ENCODE assay signal across 26 cellular contexts in the genomic region with DNA sequence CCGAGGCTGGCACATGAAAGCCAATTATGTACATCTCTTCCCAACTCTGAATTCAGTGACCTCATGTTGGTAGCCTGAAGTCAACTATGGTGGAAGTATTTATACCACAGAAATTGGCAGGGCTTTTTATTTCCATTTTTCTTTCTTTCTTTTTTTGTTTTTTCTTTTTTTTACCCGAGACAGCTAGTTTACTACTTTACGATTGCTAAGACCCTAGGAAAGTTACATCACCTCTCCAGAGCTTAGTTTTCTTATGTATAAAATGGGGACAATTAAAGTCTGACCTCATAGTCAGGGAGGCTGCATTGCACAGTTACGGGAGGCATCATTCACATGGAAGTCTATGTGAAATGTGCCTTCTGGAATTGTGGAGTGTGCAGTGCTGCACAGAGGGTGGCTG.
"Had no signal": no experiment of that assay in that cellular context is flagged by ENCODE, and none has a peak within 500 bp of the region (broad histone marks: within the 10 kb centered on the region; RNA-seq: fewer than 3 reads in every experiment).

No MANE protein-coding gene starts in this region.

- H3K27ac ChIP-seq: brain microvascular endothelial cell, coronary artery, dorsolateral prefrontal cortex, WERI-Rb-1 had no signal

- H3K4me3 ChIP-seq: coronary artery, dorsolateral prefrontal cortex had no signal

- ATAC-seq: activated CD4-positive, CD25-positive, alpha-beta regulatory T cell treated with anti-CD3 and anti-CD28 coated beads, Interleukin-2, amount 50 U/mL, for 24 hours; activated CD8-positive, alpha-beta T cell treated with anti-CD3 and anti-CD28 coated beads for 36 hours; activated T-cell treated with anti-CD3 and anti-CD28 coated beads, Interleukin-2, amount 50 U/mL, for 4 hours; activated T-helper 17 cell treated with anti-CD3 and anti-CD28 coated beads, Interleukin-2, amount 50 U/mL, for 72 hours; esophagus mucosa; T-helper 17 cell had no signal

- DNase-seq: activated B cell treated with CpG ODN at 0.5 μM for 24 hours; activated CD4-positive, alpha-beta T cell treated with anti-CD3 and anti-CD28 coated beads for 48 hours; activated CD4-positive, alpha-beta T cell treated with anti-CD3 and anti-CD28 coated beads, Interleukin-2, amount 50 U/mL, for 1 hour; activated CD4-positive, alpha-beta T cell treated with anti-CD3 and anti-CD28 coated beads, Interleukin-2, amount 50 U/mL, for 48 hours; activated CD8-positive, alpha-beta memory T cell treated with anti-CD3 and anti-CD28 coated beads for 24 hours; activated CD8-positive, alpha-beta T cell treated with anti-CD3 and anti-CD28 coated beads for 36 hours; activated effector memory CD4-positive, alpha-beta T cell treated with Interleukin-2 at 50 U/mL for 16 hours; activated gamma-delta T cell treated with Interleukin-2 at 50 U/mL for 16 hours; activated naive CD4-positive, alpha-beta T cell treated with anti-CD3 and anti-CD28 coated beads, Interleukin-2, amount 50 U/mL, for 16 hours; activated naive CD4-positive, alpha-beta T cell treated with Interleukin-2 at 50 U/mL for 16 hours; activated T-cell treated with anti-CD3 and anti-CD28 coated beads, Interleukin-2, amount 50 U/mL, for 4 hours; amniotic stem cell; anterior cingulate cortex; brain microvascular endothelial cell; dorsolateral prefrontal cortex; effector memory CD4-positive, alpha-beta T cell; endodermal cell; foreskin fibroblast; head of caudate nucleus; T-helper 17 cell; T1000; WERI-Rb-1 had no signal

- H3K27me3 ChIP-seq: brain microvascular endothelial cell had no signal

- H3K36me3 ChIP-seq: brain microvascular endothelial cell, WERI-Rb-1 had no signal
